Comparison of ENCODE assay signal across 1 cellular context in the genomic region with DNA sequence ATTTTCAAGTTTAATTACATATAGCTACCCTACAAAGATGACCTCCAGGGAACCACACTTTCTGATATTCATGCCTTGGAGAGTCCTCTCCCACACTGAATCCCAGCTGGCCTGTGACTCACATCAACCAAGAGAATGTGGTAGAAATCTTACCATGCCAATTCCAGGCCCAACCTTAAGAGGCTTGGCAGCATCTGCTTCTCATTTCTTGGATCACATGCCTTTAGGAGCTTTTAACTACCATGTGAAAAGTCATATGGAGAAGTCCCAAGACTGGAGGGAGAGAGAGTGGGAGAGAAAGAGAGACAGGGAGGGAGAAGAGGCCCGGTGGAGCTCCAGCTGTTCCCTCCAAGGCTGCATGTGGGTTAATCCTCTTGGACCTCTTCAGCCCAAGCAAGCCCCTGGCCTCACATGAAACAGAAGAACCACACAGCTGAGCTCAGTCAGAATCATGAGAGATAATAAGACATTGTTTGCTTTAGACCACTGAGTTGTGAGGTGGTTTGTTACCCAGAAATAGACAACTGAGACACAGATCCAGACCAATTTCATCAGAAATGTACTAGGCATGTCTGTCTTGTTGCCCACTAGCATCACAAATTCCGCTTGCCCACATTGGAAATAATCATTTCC.
TF ChIP-seq lines count a peak whose summit lies in the region.

No MANE protein-coding gene starts in this region.

TF ChIP-seq in IMR-90, 13 proteins besides CTCF, POLR2A, EP300 and RAD21 (continued from another document):
- TF ChIP-seq, protein P1, sequence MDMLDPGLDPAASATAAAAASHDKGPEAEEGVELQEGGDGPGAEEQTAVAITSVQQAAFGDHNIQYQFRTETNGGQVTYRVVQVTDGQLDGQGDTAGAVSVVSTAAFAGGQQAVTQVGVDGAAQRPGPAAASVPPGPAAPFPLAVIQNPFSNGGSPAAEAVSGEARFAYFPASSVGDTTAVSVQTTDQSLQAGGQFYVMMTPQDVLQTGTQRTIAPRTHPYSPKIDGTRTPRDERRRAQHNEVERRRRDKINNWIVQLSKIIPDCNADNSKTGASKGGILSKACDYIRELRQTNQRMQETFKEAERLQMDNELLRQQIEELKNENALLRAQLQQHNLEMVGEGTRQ (IDR thresholded peaks at IDR 0.05; ENCODE audit: low read depth, low read length), result no peak
- no peak for TF ChIP-seq RFX5 (IDR thresholded peaks at IDR 0.05; ENCODE audit: low read depth, low read length)
- TF ChIP-seq FOS (IDR thresholded peaks at IDR 0.05; ENCODE audit: low read depth, low read length), result no peak
- no peak for TF ChIP-seq CHD1 (IDR thresholded peaks at IDR 0.05; ENCODE audit: low read depth, low read length)
- no peak for TF ChIP-seq MAZ (IDR thresholded peaks at IDR 0.05; ENCODE audit: borderline replicate concordance, low read depth, low read length)
- no peak for TF ChIP-seq CEBPB (IDR thresholded peaks at IDR 0.05; ENCODE audit: low read depth, low read length)
